ENCODE assay signal across 9 cellular contexts in the genomic region with DNA sequence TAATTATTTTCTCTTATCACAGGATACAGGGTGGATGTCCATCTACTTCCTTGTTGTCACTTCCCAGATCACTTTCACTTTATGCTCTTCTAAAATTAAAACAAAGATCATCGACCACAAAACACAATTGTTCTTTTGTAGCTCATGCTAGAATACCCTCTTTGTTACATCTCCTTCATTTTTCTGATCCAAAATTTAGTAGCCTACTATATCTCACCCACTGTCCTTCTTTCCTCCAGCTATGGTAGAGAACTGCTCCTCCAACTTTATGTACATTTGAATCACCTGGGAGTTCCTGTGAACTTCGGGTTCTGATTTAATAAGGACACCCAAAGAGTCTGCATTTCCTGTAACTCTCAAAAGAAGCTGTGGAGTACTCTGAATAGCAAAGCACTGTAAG. TPM values are rescaled to one million over a fixed set of nuclear protein-coding genes. Genes with fewer than 3 reads are reported as not detected.
DNase-seq lines count a peak whose midpoint lies in the region; ATAC-seq and TF ChIP-seq lines count a peak whose summit lies in the region.
"Had no signal": no experiment of that assay in that cellular context is flagged by ENCODE, and none has a peak within 500 bp of the region (broad histone marks: within the 10 kb centered on the region; RNA-seq: fewer than 3 reads in every experiment).

No MANE protein-coding gene starts in this region.

- TF ChIP-seq CTCF in right atrium auricular region (IDR thresholded peaks at IDR 0.05) (no peak), upper lobe of right lung (IDR thresholded peaks at IDR 0.05) (no peak)

- H3K27me3 Mint-ChIP-seq in activated naive CD8-positive, alpha-beta T cell treated with anti-CD3 and anti-CD28 coated beads for 36 hours = no peaks in the 10 kb centered on the region

- ATAC-seq in Right ventricle myocardium inferior (no peak), upper lobe of right lung (no peak)

- intact Hi-C loops in Right ventricle myocardium inferior (cut with DNase I) (loop anchor here (5.0 to 10.0 kb wide), 3 partner anchors 65 to 552 kb away; no protein-coding TSS in a partner anchor), upper lobe of right lung (cut with DNase I) (no loop called here)

- no peak overlapping the region for H3K9ac ChIP-seq in mucosa of rectum (ENCODE audit: low read depth in 1 of 2, low read length in 2 of 2)

- peaks cover 24% of the 10 kb centered on the region for H3K4me1 Mint-ChIP-seq in activated naive CD8-positive, alpha-beta T cell treated with anti-CD3 and anti-CD28 coated beads for 36 hours

- peak overlapping the region; percentile 77 for H3K4me3 Mint-ChIP-seq in activated naive CD8-positive, alpha-beta T cell treated with anti-CD3 and anti-CD28 coated beads for 36 hours

- H3K4me3 ChIP-seq in right atrium auricular region = peak overlapping the region in 1 of 2 donors; percentile 99
- H3K4me3 ChIP-seq in mucosa of rectum (ENCODE audit: low read length in 2 of 2) = no peak overlapping the region
- peak overlapping the region; percentile 15 for H3K4me3 ChIP-seq in upper lobe of right lung

- H3K9me3 ChIP-seq in right atrium auricular region = no peaks in the 10 kb centered on the region
- H3K9me3 ChIP-seq in mucosa of rectum (ENCODE audit: control insufficient read depth in 2 of 2, low read length in 2 of 2) = no peaks in the 10 kb centered on the region
- H3K9me3 ChIP-seq in upper lobe of right lung = no peaks in the 10 kb centered on the region

- H3K27me3 ChIP-seq in right atrium auricular region (no peaks in the 10 kb centered on the region), mucosa of rectum (ENCODE audit: control insufficient read depth in 2 of 2, insufficient read depth in 2 of 2, low read length in 2 of 2) (no peaks in the 10 kb centered on the region), upper lobe of right lung (no peaks in the 10 kb centered on the region)

- DNase-seq in right atrium auricular region (ENCODE audit: low spot score) = no peak
- DNase-seq in Right ventricle myocardium inferior (ENCODE audit: missing footprints) = no peak
- DNase-seq in activated naive CD8-positive, alpha-beta T cell treated with anti-CD3 and anti-CD28 coated beads for 36 hours = no peak
- DNase-seq in upper lobe of right lung = no peak
- DNase-seq in cerebellar nuclear complex (lab: John Stamatoyannopoulos, UW) = no peak
- DNase-seq in H4 (ENCODE audit: low spot score) = no peak
- DNase-seq in HuH-7.5 (ENCODE audit: low spot score) = no peak
- DNase-seq: COR-L47 had no signal

- H3K36me3 ChIP-seq in right atrium auricular region (no peaks in the 10 kb centered on the region), mucosa of rectum (ENCODE audit: control insufficient read depth in 2 of 2, insufficient read depth in 2 of 2, low read length in 2 of 2) (no peaks in the 10 kb centered on the region), upper lobe of right lung (no peaks in the 10 kb centered on the region)

- H3K4me1 ChIP-seq in right atrium auricular region (peaks cover 0 to 18% of the 10 kb centered on the region in 2 donors), mucosa of rectum (ENCODE audit: control insufficient read depth in 2 of 2, insufficient read depth in 2 of 2, low read length in 2 of 2) (peaks cover 0 to 6% of the 10 kb centered on the region in 2 donors), upper lobe of right lung (peaks cover 7% of the 10 kb centered on the region)

- H3K36me3 Mint-ChIP-seq in activated naive CD8-positive, alpha-beta T cell treated with anti-CD3 and anti-CD28 coated beads for 36 hours = peaks cover 15% of the 10 kb centered on the region

- peaks cover 3% of the 10 kb centered on the region for H3K9me3 Mint-ChIP-seq in activated naive CD8-positive, alpha-beta T cell treated with anti-CD3 and anti-CD28 coated beads for 36 hours

- peak overlapping the region; percentile 86 for H3K27ac Mint-ChIP-seq in activated naive CD8-positive, alpha-beta T cell treated with anti-CD3 and anti-CD28 coated beads for 36 hours

- H3K27ac ChIP-seq in right atrium auricular region (peak overlapping the region; percentile 91 to 97), mucosa of rectum (ENCODE audit: low read depth in 2 of 2, low read length in 2 of 2) (peak overlapping the region; percentile 64 to 98), upper lobe of right lung (peak overlapping the region; percentile 98)

RNA-seq across cellular contexts. Expression of gene AHR, which starts 1.2 kb away (rescaled TPM):
- total RNA-seq in right atrium auricular region (10 to 100 TPM; 38.7 to 45.4 TPM), Right ventricle myocardium inferior (29.6 TPM), upper lobe of right lung (118 TPM)
- 10 to 100 TPM; 44.9 to 45.9 TPM for total RNA-seq in activated naive CD8-positive, alpha-beta T cell treated with anti-CD3 and anti-CD28 coated beads for 36 hours
- 234 and 274 TPM in 2 replicates for total RNA-seq in H4 (2014; rRNA removed; shearing (Covaris generic))
